In genomic region chr5:80302636-80303035, GRCh38 we compare ENCODE assay signal across 29 cellular contexts. TPM values are rescaled to one million over a fixed set of nuclear protein-coding genes. Genes with fewer than 3 reads are reported as not detected.
A peak's percentile ranks its signal among the peaks of the same experiment; 100 is the strongest.
DNase-seq lines count a peak whose midpoint lies in the region; ATAC-seq and TF ChIP-seq lines count a peak whose summit lies in the region.
"Had no signal": no experiment of that assay in that cellular context is flagged by ENCODE, and none has a peak within 500 bp of the region (broad histone marks: within the 10 kb centered on the region; RNA-seq: fewer than 3 reads in every experiment).

No MANE protein-coding gene starts in this region.

- H3K36me3 ChIP-seq in osteoblast (ENCODE audit: insufficient read depth, low read length): no peaks in the 10 kb centered on the region

- peak; percentile 10 for DNase-seq in Caki2 (ENCODE audit: low read depth)
- no peak for DNase-seq in activated T-helper 1 cell treated with anti-CD3 and anti-CD28 coated beads, Interleukin-12 subunit alpha, Interleukin-12 subunit beta, Interleukin-2, Interleukin-4 antibody, amounts not matched to agents 30 ng/mL and 10 ng/mL and 1 ng/mL, durations not matched to agents 14 hours and 24 hours and 36 hours (ENCODE audit: low spot score)
- DNase-seq in left kidney (ENCODE audit: low read depth, low spot score): peak; percentile 13
- peak; percentile 10 for DNase-seq in osteoblast (ENCODE audit: insufficient read length, low spot score, missing footprints)
- no peak for DNase-seq in HPDE6-E6E7 (ENCODE audit: extremely low spot score)
- DNase-seq in HK-2 (ENCODE audit: unreplicated experiment): no peak
- DNase-seq: C1 segment of cervical spinal cord; Caco-2; CD4-positive, alpha-beta memory T cell; DMS 273 treated with DMSO at 0.1 percent for 48 hours; DMS79; EL; GDM1; GM23248; H9; HFFc6; NCI-H1048; NCI-H1694; NCI-H2029 treated with DMSO at 0.1 percent for 48 hours; NCI-H2171 treated with DMSO at 0.1 percent for 48 hours; NCI-H345; NCI-H526; SHP77; T-helper 1 cell had no signal

- H2AFZ ChIP-seq in osteoblast (ENCODE audit: low read length): no peak overlapping the region
- H2AFZ ChIP-seq: GM23248 had no signal

- H3K27ac Mint-ChIP-seq in activated T-helper 1 cell treated with anti-CD3 and anti-CD28 coated beads, Interleukin-12 subunit alpha, Interleukin-12 subunit beta, Interleukin-2, Interleukin-4 antibody, amounts not matched to agents 30 ng/mL and 10 ng/mL and 1 ng/mL, durations not matched to agents 14 hours and 24 hours and 36 hours: peak overlapping the region; percentile 12
- H3K27ac Mint-ChIP-seq: CD4-positive, alpha-beta memory T cell; HFFc6 had no signal

- H3K4me3 ChIP-seq in osteoblast (ENCODE audit: insufficient read depth, low read length): no peak overlapping the region
- H3K4me3 ChIP-seq: A549, GM12878, GM23248 had no signal

- no peaks in the 10 kb centered on the region for H3K9me3 ChIP-seq in osteoblast (ENCODE audit: low read depth, low read length)
- H3K9me3 ChIP-seq: A549, Caco-2 had no signal

- no peaks in the 10 kb centered on the region for H4K20me1 ChIP-seq in osteoblast (ENCODE audit: insufficient read depth, low read length)

- no peaks in the 10 kb centered on the region for H3K27me3 ChIP-seq in osteoblast (ENCODE audit: insufficient read depth, low read length)

- no peaks in the 10 kb centered on the region for H3K79me2 ChIP-seq in osteoblast (ENCODE audit: insufficient read depth, low read length)

- H3K4me1 Mint-ChIP-seq in activated T-helper 1 cell treated with anti-CD3 and anti-CD28 coated beads, Interleukin-12 subunit alpha, Interleukin-12 subunit beta, Interleukin-2, Interleukin-4 antibody, amounts not matched to agents 30 ng/mL and 10 ng/mL and 1 ng/mL, durations not matched to agents 14 hours and 24 hours and 36 hours (ENCODE audit: low read depth): no peaks in the 10 kb centered on the region

- H3K4me1 ChIP-seq in osteoblast (ENCODE audit: insufficient read depth, low read length): no peaks in the 10 kb centered on the region
- H3K4me1 ChIP-seq: A549 had no signal

- H3K36me3 Mint-ChIP-seq in activated T-helper 1 cell treated with anti-CD3 and anti-CD28 coated beads, Interleukin-12 subunit alpha, Interleukin-12 subunit beta, Interleukin-2, Interleukin-4 antibody, amounts not matched to agents 30 ng/mL and 10 ng/mL and 1 ng/mL, durations not matched to agents 14 hours and 24 hours and 36 hours (ENCODE audit: low read depth): no peaks in the 10 kb centered on the region
- H3K36me3 Mint-ChIP-seq: CD4-positive, alpha-beta memory T cell had no signal

- H3K4me3 Mint-ChIP-seq in activated T-helper 1 cell treated with anti-CD3 and anti-CD28 coated beads, Interleukin-12 subunit alpha, Interleukin-12 subunit beta, Interleukin-2, Interleukin-4 antibody, amounts not matched to agents 30 ng/mL and 10 ng/mL and 1 ng/mL, durations not matched to agents 14 hours and 24 hours and 36 hours: no peak overlapping the region
- H3K4me3 Mint-ChIP-seq: CD4-positive, alpha-beta memory T cell; H9; HFFc6 had no signal

- no peak for ATAC-seq in GM21576 (IDR thresholded peaks at IDR 0.05; ENCODE audit: unreplicated experiment)
- ATAC-seq: A549, GM12878, Panc1 had no signal

- no peak overlapping the region for H3K4me2 ChIP-seq in osteoblast (ENCODE audit: insufficient read depth, low read length)
- H3K4me2 ChIP-seq: A549 had no signal

- H3K9me3 Mint-ChIP-seq in activated T-helper 1 cell treated with anti-CD3 and anti-CD28 coated beads, Interleukin-12 subunit alpha, Interleukin-12 subunit beta, Interleukin-2, Interleukin-4 antibody, amounts not matched to agents 30 ng/mL and 10 ng/mL and 1 ng/mL, durations not matched to agents 14 hours and 24 hours and 36 hours: no peaks in the 10 kb centered on the region
- H3K9me3 Mint-ChIP-seq: CD4-positive, alpha-beta memory T cell; HFFc6 had no signal

- no peak for TF ChIP-seq CTCF in osteoblast (IDR thresholded peaks at IDR 0.05; ENCODE audit: extremely low read depth, low read depth, low read length)

- in situ Hi-C loops in Caki2 (cut with HindIII; ENCODE audit: low pct_unique_long_range_greater_than_20kb, low sequenced_read_pairs): no loop called here

- peaks cover 5% of the 10 kb centered on the region for H3K27me3 Mint-ChIP-seq in activated T-helper 1 cell treated with anti-CD3 and anti-CD28 coated beads, Interleukin-12 subunit alpha, Interleukin-12 subunit beta, Interleukin-2, Interleukin-4 antibody, amounts not matched to agents 30 ng/mL and 10 ng/mL and 1 ng/mL, durations not matched to agents 14 hours and 24 hours and 36 hours (ENCODE audit: insufficient read depth)

- intact Hi-C loops in activated T-helper 1 cell treated with anti-CD3 and anti-CD28 coated beads, Interleukin-12 subunit alpha, Interleukin-12 subunit beta, Interleukin-2, Interleukin-4 antibody, amounts not matched to agents 30 ng/mL and 10 ng/mL and 1 ng/mL, durations not matched to agents 14 hours and 24 hours and 36 hours (cut with micrococcal nuclease): loop anchor here (10.0 kb wide), 1 partner anchor 428 kb away; no protein-coding TSS in a partner anchor

- no peak overlapping the region for H3K27ac ChIP-seq in osteoblast (ENCODE audit: low read depth, low read length)
- H3K27ac ChIP-seq: A549, GM23248, RWPE1 had no signal

RNA-seq across cellular contexts. Expression of gene SPZ1, which starts 17.2 kb away (rescaled TPM):
- total RNA-seq in Caki2 (2014; rRNA removed; shearing (Covaris generic); ENCODE audit: low replicate concordance): not detected in 2 replicates
- total RNA-seq in activated T-helper 1 cell treated with anti-CD3 and anti-CD28 coated beads, Interleukin-12 subunit alpha, Interleukin-12 subunit beta, Interleukin-2, Interleukin-4 antibody, amounts not matched to agents 30 ng/mL and 10 ng/mL and 1 ng/mL, durations not matched to agents 14 hours and 24 hours and 36 hours: not detected in 2 replicates
- not detected in 2 replicates for total RNA-seq in osteoblast
- total RNA-seq: Caco-2; CD4-positive, alpha-beta memory T cell; GM12878; GM23248; H9; HFFc6 had no signal

RNA-seq across cellular contexts. Expression of gene SERINC5, which starts 46.8 kb away (rescaled TPM):
- 19.4 and 19.9 TPM in 2 replicates for total RNA-seq in Caki2 (2014; rRNA removed; shearing (Covaris generic); ENCODE audit: low replicate concordance)
- total RNA-seq in activated T-helper 1 cell treated with anti-CD3 and anti-CD28 coated beads, Interleukin-12 subunit alpha, Interleukin-12 subunit beta, Interleukin-2, Interleukin-4 antibody, amounts not matched to agents 30 ng/mL and 10 ng/mL and 1 ng/mL, durations not matched to agents 14 hours and 24 hours and 36 hours: 21.2 and 22.8 TPM in 2 replicates
- total RNA-seq in osteoblast: 94.3 and 96.3 TPM in 2 replicates

Comparison
In these comparisons a context has a peak if more than half of its experiments do, and no peak if none do; other contexts are left out.
1. DNase-seq: peak in Caki2 (single experiment), left kidney (single experiment) and osteoblast (single experiment); none in activated T-helper 1 cell treated with anti-CD3 and anti-CD28 coated beads, Interleukin-12 subunit alpha, Interleukin-12 subunit beta, Interleukin-2, Interleukin-4 antibody, amounts not matched to agents 30 ng/mL and 10 ng/mL and 1 ng/mL, durations not matched to agents 14 hours and 24 hours and 36 hours (single experiment), HPDE6-E6E7 (single experiment) and HK-2 (single experiment).